Comparison of ENCODE assay signal across 22 cellular contexts in the genomic region with DNA sequence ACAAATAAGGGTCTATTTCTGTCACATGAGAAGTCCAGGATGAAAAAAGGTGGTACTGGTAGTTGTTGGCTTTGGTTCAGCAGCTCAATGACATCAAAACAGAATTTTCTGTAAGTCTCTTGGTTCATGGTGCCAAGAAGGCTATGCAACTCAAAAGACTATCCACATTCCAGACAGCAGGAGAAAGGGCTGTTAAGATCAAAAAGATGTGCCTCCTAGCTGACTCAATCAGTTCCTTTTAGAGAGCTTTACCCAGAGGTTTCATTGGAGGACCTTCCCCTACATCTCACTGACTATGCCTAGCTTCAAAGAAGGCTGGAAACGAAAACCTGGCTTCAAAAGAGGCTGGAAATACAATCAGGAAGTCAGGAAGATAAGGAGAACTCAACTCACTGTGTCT.
DNase-seq lines count a peak whose midpoint lies in the region; ATAC-seq and TF ChIP-seq lines count a peak whose summit lies in the region.
"Had no signal": no experiment of that assay in that cellular context is flagged by ENCODE, and none has a peak within 500 bp of the region (broad histone marks: within the 10 kb centered on the region; RNA-seq: fewer than 3 reads in every experiment).

No MANE protein-coding gene starts in this region.

- no peak overlapping the region for H2BK5ac ChIP-seq in trophoblast cell (ENCODE audit: low read depth, low read length, poor library complexity)

- peak; percentile 18 for DNase-seq in GM23248
- DNase-seq in OCI-M1 (lab: John Stamatoyannopoulos, UW): peak; percentile 12
- DNase-seq in fibroblast of pulmonary artery (ENCODE audit: low read depth): peak; percentile 42
- DNase-seq in trophoblast cell: peak; percentile 8 to 43
- no peak for DNase-seq in T-cell
- no peak for DNase-seq in hepatocyte (ENCODE audit: low spot score)
- no peak for DNase-seq in dermis blood vessel endothelial cell
- DNase-seq: DMS79 treated with DMSO at 0.1 percent for 48 hours; H9; KG1; NCI-H1092 treated with DMSO at 0.1 percent for 48 hours; NCI-H1436 treated with DMSO at 0.1 percent for 48 hours; NCI-H1930; NCI-H2227 treated with DMSO at 0.1 percent for 48 hours; NCI-H510A treated with DMSO at 0.1 percent for 48 hours; NCI-H748 treated with DMSO at 0.1 percent for 48 hours; NK-92 treated with Interleukin-12 subunit alpha and Interleukin-12 subunit beta, amount 100 ng/mL, for 24 hours; SJCRH30; T-helper 1 cell had no signal

- no peak overlapping the region for H3K4ac ChIP-seq in trophoblast cell (ENCODE audit: low read depth, low read length)

- H3K9me3 Mint-ChIP-seq in T-cell: no peaks in the 10 kb centered on the region
- H3K9me3 Mint-ChIP-seq: CD14-positive monocyte, H9 had no signal

- H3K14ac ChIP-seq in trophoblast cell (ENCODE audit: low read length): no peak overlapping the region

- no peaks in the 10 kb centered on the region for H3K79me1 ChIP-seq in trophoblast cell (ENCODE audit: low read length)

- H4K20me1 ChIP-seq in GM23248 (ENCODE audit: insufficient read depth) (no peaks in the 10 kb centered on the region), hepatocyte (ENCODE audit: insufficient read depth, poor library complexity, severe bottlenecking) (no peaks in the 10 kb centered on the region)

- H3K4me3 ChIP-seq in GM23248 (no peak overlapping the region), fibroblast of pulmonary artery (replicated peaks; ENCODE audit: low read depth, low read length) (no peak overlapping the region), trophoblast cell (ENCODE audit: low read depth, low read length) (no peak overlapping the region), hepatocyte (no peak overlapping the region)
- H3K4me3 ChIP-seq: SJCRH30 had no signal

- no peak overlapping the region for H3K4me2 ChIP-seq in GM23248 (ENCODE audit: unreplicated experiment)
- H3K4me2 ChIP-seq in trophoblast cell (ENCODE audit: low read length): no peak overlapping the region
- H3K4me2 ChIP-seq in hepatocyte: no peak overlapping the region

- H3K27ac Mint-ChIP-seq in T-cell: no peak overlapping the region
- H3K27ac Mint-ChIP-seq: CD14-positive monocyte had no signal

- H3K9ac ChIP-seq in GM23248 (no peak overlapping the region), trophoblast cell (ENCODE audit: low read length) (no peak overlapping the region)

- H3K4me1 Mint-ChIP-seq in T-cell: peaks cover 17 to 29% (median 24%) of the 10 kb centered on the region in 3 donors

- H2BK12ac ChIP-seq in trophoblast cell (ENCODE audit: low read length): no peak overlapping the region

- no peaks in the 10 kb centered on the region for H3K27me3 Mint-ChIP-seq in T-cell
- H3K27me3 Mint-ChIP-seq: B cell had no signal

- peaks cover 53% of the 10 kb centered on the region for H3K36me3 Mint-ChIP-seq in T-cell

- CTCF ChIA-PET in T-cell (lab: Charles Lee): no interaction called here

- POLR2A ChIA-PET in T-cell (lab: Charles Lee): no interaction called here

- H3K27ac ChIP-seq in GM23248 (no peak overlapping the region), trophoblast cell (ENCODE audit: low read depth, low read length) (no peak overlapping the region), hepatocyte (no peak overlapping the region)
- H3K27ac ChIP-seq: HL-60, SJCRH30 had no signal

- TF ChIP-seq CTCF in fibroblast of pulmonary artery (IDR thresholded peaks at IDR 0.05; ENCODE audit: low read length, missing control alignments) (no peak), hepatocyte (IDR thresholded peaks at IDR 0.05; ENCODE audit: poor library complexity) (no peak)

- no peak overlapping the region for H3K18ac ChIP-seq in trophoblast cell (ENCODE audit: low read length)

- H3K27me3 ChIP-seq in GM23248 (replicated peaks; ENCODE audit: insufficient read depth): no peaks in the 10 kb centered on the region
- no peaks in the 10 kb centered on the region for H3K27me3 ChIP-seq in trophoblast cell (ENCODE audit: insufficient read depth, low read length)
- no peaks in the 10 kb centered on the region for H3K27me3 ChIP-seq in hepatocyte
- H3K27me3 ChIP-seq: SJCRH30 had no signal

- H3F3A ChIP-seq in GM23248 (ENCODE audit: insufficient read depth): peaks cover 8% of the 10 kb centered on the region; the same call in 1 of the 2 replicates

- H3K79me2 ChIP-seq in GM23248 (ENCODE audit: insufficient read depth) (no peaks in the 10 kb centered on the region), trophoblast cell (ENCODE audit: control insufficient read depth, insufficient read depth, low read length, poor library complexity) (no peaks in the 10 kb centered on the region), hepatocyte (no peaks in the 10 kb centered on the region)

- H3K36me3 ChIP-seq in GM23248 (ENCODE audit: low read depth): 0 out of 2 replicates have a peak, but pooled peaks cover 2% of the 10 kb centered on the region
- no peaks in the 10 kb centered on the region for H3K36me3 ChIP-seq in trophoblast cell (ENCODE audit: control insufficient read depth in 1 of 2, insufficient read depth in 2 of 2, low read length in 2 of 2)
- H3K36me3 ChIP-seq in hepatocyte (replicated peaks; ENCODE audit: insufficient read depth, low read depth): no peaks in the 10 kb centered on the region
- H3K36me3 ChIP-seq: SJCRH30 had no signal

- H3K9me3 ChIP-seq in GM23248 (ENCODE audit: low read depth) (no peaks in the 10 kb centered on the region), trophoblast cell (ENCODE audit: insufficient read depth, low read depth, low read length) (no peaks in the 10 kb centered on the region), hepatocyte (ENCODE audit: low read depth) (no peaks in the 10 kb centered on the region)
- H3K9me3 ChIP-seq: SJCRH30 had no signal

- no peak overlapping the region for H3K4me3 Mint-ChIP-seq in T-cell
- H3K4me3 Mint-ChIP-seq: B cell, CD14-positive monocyte, H9 had no signal

- in situ Hi-C loops in GM23248 (cut with MboI): no loop called here

- H4K8ac ChIP-seq in trophoblast cell (ENCODE audit: low read depth, low read length): no peak overlapping the region

- no peak overlapping the region for H4K12ac ChIP-seq in trophoblast cell (ENCODE audit: low read depth, low read length)

- H2AFZ ChIP-seq in GM23248: no peak overlapping the region
- H2AFZ ChIP-seq in trophoblast cell (ENCODE audit: insufficient read depth, low read length, poor library complexity): no peak overlapping the region
- no peak overlapping the region for H2AFZ ChIP-seq in hepatocyte

- no peak overlapping the region for H2BK120ac ChIP-seq in trophoblast cell (ENCODE audit: insufficient read depth, low read length, poor library complexity)

- H2AK5ac ChIP-seq in trophoblast cell (ENCODE audit: low read length): no peak overlapping the region

- H4K91ac ChIP-seq in trophoblast cell (ENCODE audit: low read depth, low read length): no peak overlapping the region

- H3K4me1 ChIP-seq in GM23248 (ENCODE audit: insufficient read depth): peaks cover 10% of the 10 kb centered on the region
- no peaks in the 10 kb centered on the region for H3K4me1 ChIP-seq in trophoblast cell (ENCODE audit: control insufficient read depth in 1 of 2, insufficient read depth in 2 of 2, low read length in 2 of 2)
- no peaks in the 10 kb centered on the region for H3K4me1 ChIP-seq in hepatocyte (ENCODE audit: insufficient read depth)
- H3K4me1 ChIP-seq: SJCRH30 had no signal

- ATAC-seq in T-cell (replicated peaks in 1 of 4): no peak

- H3K23ac ChIP-seq in trophoblast cell (ENCODE audit: low read length): no peak overlapping the region

- 90 to 100% methylated on average over 1 of the region's 1 CpG for WGBS in GM23248 (ENCODE audit: low coverage in 1 of 2, low lambda C conversion rate in 2 of 2, missing lambda C conversion rate in 2 of 2), 2 experiments
- WGBS in trophoblast cell (ENCODE audit: extremely low coverage, insufficient coverage, insufficient read length): no CpG with 5 or more reads among the region's 1 CpG
- 52% methylated on average over 1 of the region's 1 CpG for WGBS in hepatocyte (ENCODE audit: low lambda C conversion rate, missing lambda C conversion rate)

- H3K9me2 ChIP-seq in GM23248 (ENCODE audit: insufficient read depth) (no peaks in the 10 kb centered on the region; the same call in 1 of the 2 replicates), hepatocyte (replicated peaks; ENCODE audit: insufficient read depth) (no peaks in the 10 kb centered on the region)

Comparison
In these comparisons a context has a peak if more than half of its experiments do, and no peak if none do; other contexts are left out.
1. DNase-seq: peak in GM23248 (single experiment), OCI-M1 (single experiment), fibroblast of pulmonary artery (single experiment) and trophoblast cell (2 of 2); none in T-cell (0 of 34), hepatocyte (single experiment) and dermis blood vessel endothelial cell (single experiment).